Comparison of ENCODE assay signal across 8 cellular contexts in genomic region chr3:115148142-115148790, GRCh38. TPM values are rescaled to one million over a fixed set of nuclear protein-coding genes. Genes with fewer than 3 reads are reported as not detected.
DNase-seq lines count a peak whose midpoint lies in the region; FAIRE-seq and TF ChIP-seq lines count a peak whose summit lies in the region.

No MANE protein-coding gene starts in this region.

- no peak for FAIRE-seq in H54 (lab: Jason Lieb, UNC)

- H3K79me2 ChIP-seq in fibroblast of lung (ENCODE audit: control insufficient read depth, insufficient read depth, low read length), result no peaks in the 10 kb centered on the region

- H3K9ac ChIP-seq in SK-N-MC (ENCODE audit: insufficient read length) (peak overlapping the region; percentile 74), fibroblast of lung (ENCODE audit: insufficient read depth, low read length) (peak overlapping the region; percentile 81)

- H3K4me1 ChIP-seq in HAP-1, result peaks cover 15% of the 10 kb centered on the region
- H3K4me1 ChIP-seq in fibroblast of lung (ENCODE audit: control insufficient read depth, extremely low read depth, insufficient read depth, low read length), result no peaks in the 10 kb centered on the region

- no peak for TF ChIP-seq POLR2A in H54 (IDR thresholded peaks at IDR 0.05; ENCODE audit: low read depth, low read length)

- in situ Hi-C loops in HAP-1 (cut with MboI; ENCODE audit: low sequenced_read_pairs), result no loop called here

- peak overlapping the region; percentile 73 for H3K4me2 ChIP-seq in fibroblast of lung (ENCODE audit: extremely low read depth, insufficient read depth, low read length)

- H3K27me3 ChIP-seq in HAP-1 (ENCODE audit: low read depth), result no peaks in the 10 kb centered on the region
- no peaks in the 10 kb centered on the region for H3K27me3 ChIP-seq in fibroblast of lung (ENCODE audit: control insufficient read depth, insufficient read depth, low read length)

- H4K20me1 ChIP-seq in fibroblast of lung (ENCODE audit: control insufficient read depth, extremely low read depth, insufficient read depth, low read length), result no peaks in the 10 kb centered on the region

- H3K4me3 ChIP-seq in HAP-1, result peak overlapping the region; percentile 69
- H3K4me3 ChIP-seq in SK-N-MC, result peak overlapping the region; percentile 88
- peak overlapping the region; percentile 61 to 82 (median 70) for H3K4me3 ChIP-seq in fibroblast of lung (replicated peaks in 1 of 4; ENCODE audit: control extremely low read depth in 1 of 4, insufficient read depth in 1 of 4, low read depth in 3 of 4, low read length in 4 of 4)

- H3K27ac ChIP-seq in SK-N-MC (peak overlapping the region; percentile 87), fibroblast of lung (ENCODE audit: insufficient read depth, low read length) (peak overlapping the region; percentile 89)

- H3K36me3 ChIP-seq in HAP-1 (replicated peaks) (no peaks in the 10 kb centered on the region), SK-N-MC (ENCODE audit: insufficient read depth, low read length) (no peaks in the 10 kb centered on the region), fibroblast of lung (ENCODE audit: control insufficient read depth, insufficient read depth, low read length) (no peaks in the 10 kb centered on the region)

- peak overlapping the region; percentile 76 for H2AFZ ChIP-seq in fibroblast of lung (ENCODE audit: low read length)

- TF ChIP-seq CTCF in fibroblast of lung (conservative IDR thresholded peaks at IDR 0.05 in 1 of 2, IDR thresholded peaks at IDR 0.05 in 1 of 2; ENCODE audit: low read depth in 1 of 2, low read length in 2 of 2), result no peak

- H3K9me3 ChIP-seq in HAP-1 (no peaks in the 10 kb centered on the region), SK-N-MC (ENCODE audit: low read depth, low read length) (no peaks in the 10 kb centered on the region), fibroblast of lung (ENCODE audit: control insufficient read depth, insufficient read depth, low read depth, low read length) (no peaks in the 10 kb centered on the region)

- DNase-seq in DMS79 (lab: John Stamatoyannopoulos, UW) (peak; percentile 41), HAP-1 (ENCODE audit: low spot score in 2 of 2) (no peak), SK-N-MC (ENCODE audit: low read depth, low spot score) (peak; percentile 22), fibroblast of lung (ENCODE audit: low read depth in 2 of 2) (peak; percentile 22 to 29), renal cortical epithelial cell (ENCODE audit: low read depth) (peak; percentile 23), SK-N-DZ (ENCODE audit: low spot score) (no peak), H54 (ENCODE audit: insufficient read length, low spot score) (no peak), middle frontal gyrus (ENCODE audit: extremely low spot score, low spot score) (no peak)

RNA-seq across cellular contexts. Expression of gene ZBTB20, which starts 1.2 kb away (rescaled TPM):
- total RNA-seq in fibroblast of lung (13.4 and 22.5 TPM in 2 replicates), renal cortical epithelial cell (12.9 and 64.1 TPM in 2 replicates)
- 3.7 and 4.0 TPM in 2 replicates for polyA plus RNA-seq in fibroblast of lung
- 1.3 and 2.5 TPM in 2 replicates for polyA plus RNA-seq in fibroblast of lung (2012)
- polyA minus RNA-seq in fibroblast of lung (ENCODE audit: low replicate concordance), result 37.3 and 37.9 TPM in 2 replicates
- polyA plus RNA-seq in SK-N-DZ (2014; cell fraction: cytosol; rRNA removed), result 0.03 TPM in 1 of 2 replicates, not detected in the other
- polyA plus RNA-seq in SK-N-DZ (2014; cell fraction: nucleus; rRNA removed), result 0.07 and 0.13 TPM in 2 replicates

Comparison
In these comparisons a context has a peak if more than half of its experiments do, and no peak if none do; other contexts are left out.
1. DNase-seq: peak in DMS79 (single experiment), SK-N-MC (single experiment), fibroblast of lung (2 of 2) and renal cortical epithelial cell (single experiment); none in HAP-1 (0 of 2), SK-N-DZ (single experiment), H54 (single experiment) and middle frontal gyrus (single experiment).
2. Peak in every context shown above with its lines, with median percentiles within 50 percentile points of each other: H3K4me3 ChIP-seq.